In genomic region chr14:57420986-57421385, GRCh38 we compare ENCODE assay signal across 15 cellular contexts. TPM values are rescaled to one million over a fixed set of nuclear protein-coding genes. Genes with fewer than 3 reads are reported as not detected.
DNase-seq lines count a peak whose midpoint lies in the region; ATAC-seq and TF ChIP-seq lines count a peak whose summit lies in the region.
"Had no signal": no experiment of that assay in that cellular context is flagged by ENCODE, and none has a peak within 500 bp of the region (broad histone marks: within the 10 kb centered on the region; RNA-seq: fewer than 3 reads in every experiment).

No MANE protein-coding gene starts in this region.

- TF ChIP-seq CTCF in RWPE2 (IDR thresholded peaks at IDR 0.05; ENCODE audit: poor library complexity, severe bottlenecking) (no peak), choroid plexus epithelial cell (conservative IDR thresholded peaks at IDR 0.05; ENCODE audit: low read depth, low read length) (no peak)

- no peak overlapping the region for H2BK120ac ChIP-seq in trophoblast cell (ENCODE audit: insufficient read depth, low read length, poor library complexity)

- H3K27me3 ChIP-seq in RWPE2 (ENCODE audit: insufficient read depth, poor library complexity, severe bottlenecking) = no peaks in the 10 kb centered on the region
- H3K27me3 ChIP-seq in trophoblast cell (ENCODE audit: insufficient read depth, low read length) = no peaks in the 10 kb centered on the region
- H3K27me3 ChIP-seq: BLaER1 treated with 17β-estradiol and CSF1 and Interleukin-3, amounts not matched to agents 10 nM and 100 nM had no signal

- no peak overlapping the region for H2AK5ac ChIP-seq in trophoblast cell (ENCODE audit: low read length)

- H3K79me1 ChIP-seq in trophoblast cell (ENCODE audit: low read length) = no peaks in the 10 kb centered on the region

- no peak overlapping the region for H3K9ac ChIP-seq in trophoblast cell (ENCODE audit: low read length)
- H3K9ac ChIP-seq: BLaER1 treated with 17β-estradiol and CSF1 and Interleukin-3, amounts not matched to agents 10 nM and 100 nM had no signal

- no peak overlapping the region for H3K4me2 ChIP-seq in trophoblast cell (ENCODE audit: low read length)
- H3K4me2 ChIP-seq: BLaER1 treated with 17β-estradiol and CSF1 and Interleukin-3, amounts not matched to agents 10 nM and 100 nM had no signal

- no peak overlapping the region for H3K4ac ChIP-seq in trophoblast cell (ENCODE audit: low read depth, low read length)

- H3K27ac ChIP-seq in RWPE2 (ENCODE audit: poor library complexity, severe bottlenecking) (no peak overlapping the region), trophoblast cell (ENCODE audit: low read depth, low read length) (no peak overlapping the region)
- H3K27ac ChIP-seq: BLaER1 treated with 17β-estradiol and CSF1 and Interleukin-3, amounts not matched to agents 10 nM and 100 nM had no signal

- H3K4me1 ChIP-seq in RWPE2 (ENCODE audit: insufficient read depth, poor library complexity, severe bottlenecking) (no peaks in the 10 kb centered on the region), trophoblast cell (ENCODE audit: control insufficient read depth in 1 of 2, insufficient read depth in 2 of 2, low read length in 2 of 2) (peaks cover 0 to 4% of the 10 kb centered on the region in 2 experiments)
- H3K4me1 ChIP-seq: BLaER1 treated with 17β-estradiol and CSF1 and Interleukin-3, amounts not matched to agents 10 nM and 100 nM had no signal

- H3K14ac ChIP-seq in trophoblast cell (ENCODE audit: low read length) = no peak overlapping the region

- H3K4me3 ChIP-seq in RWPE2 (ENCODE audit: severe bottlenecking) (no peak overlapping the region), choroid plexus epithelial cell (ENCODE audit: low read depth, low read length) (no peak overlapping the region), trophoblast cell (ENCODE audit: low read depth, low read length) (no peak overlapping the region)
- H3K4me3 ChIP-seq: BLaER1 treated with 17β-estradiol and CSF1 and Interleukin-3, amounts not matched to agents 10 nM and 100 nM; GM12878 had no signal

- H2BK5ac ChIP-seq in trophoblast cell (ENCODE audit: low read depth, low read length, poor library complexity) = no peak overlapping the region

- H3K79me2 ChIP-seq in trophoblast cell (ENCODE audit: control insufficient read depth, insufficient read depth, low read length, poor library complexity) = no peaks in the 10 kb centered on the region

- peak; percentile 46; the same call in 1 of the 3 replicates for ATAC-seq in RWPE2 (ENCODE audit: low read depth)
- ATAC-seq in GM18511 (IDR thresholded peaks at IDR 0.05; ENCODE audit: unreplicated experiment) = no peak
- ATAC-seq: GM12878, HepG2 had no signal

- H4K8ac ChIP-seq in trophoblast cell (ENCODE audit: low read depth, low read length) = no peak overlapping the region

- WGBS in trophoblast cell (ENCODE audit: extremely low coverage, insufficient coverage, insufficient read length) = no CpG with 5 or more reads among the region's 3 CpGs

- no peak overlapping the region for H3K23ac ChIP-seq in trophoblast cell (ENCODE audit: low read length)

- H3K18ac ChIP-seq in trophoblast cell (ENCODE audit: low read length) = no peak overlapping the region

- H4K91ac ChIP-seq in trophoblast cell (ENCODE audit: low read depth, low read length) = no peak overlapping the region

- DNase-seq in Daoy (ENCODE audit: low read depth) = peak; percentile 9
- DNase-seq in RWPE2 (ENCODE audit: low spot score) = no peak
- peak; percentile 10 for DNase-seq in choroid plexus epithelial cell (ENCODE audit: low read depth)
- DNase-seq in trophoblast cell = peak; percentile 8 to 80
- no peak for DNase-seq in NCI-H187 treated with DMSO at 0.1 percent for 48 hours (lab: John Stamatoyannopoulos, UW)
- no peak for DNase-seq in SW480 (ENCODE audit: low spot score)
- no peak for DNase-seq in stimulated activated naive CD4-positive, alpha-beta T cell treated with Interleukin-2 at 50 U/mL for 16 hours (lab: John Stamatoyannopoulos, UW)
- DNase-seq: 8988T; CD4-positive, CD25-positive, alpha-beta regulatory T cell; GOT3; H9 had no signal

- H3K9me3 ChIP-seq in RWPE2 (ENCODE audit: severe bottlenecking) (no peaks in the 10 kb centered on the region), trophoblast cell (ENCODE audit: insufficient read depth, low read depth, low read length) (no peaks in the 10 kb centered on the region)
- H3K9me3 ChIP-seq: BLaER1 treated with 17β-estradiol and CSF1 and Interleukin-3, amounts not matched to agents 10 nM and 100 nM had no signal

- H4K12ac ChIP-seq in trophoblast cell (ENCODE audit: low read depth, low read length) = no peak overlapping the region

- H3K36me3 ChIP-seq in RWPE2 (ENCODE audit: low read depth) = no peaks in the 10 kb centered on the region
- no peaks in the 10 kb centered on the region for H3K36me3 ChIP-seq in trophoblast cell (ENCODE audit: control insufficient read depth in 1 of 2, insufficient read depth in 2 of 2, low read length in 2 of 2)
- H3K36me3 ChIP-seq: BLaER1 treated with 17β-estradiol and CSF1 and Interleukin-3, amounts not matched to agents 10 nM and 100 nM had no signal

- no peak overlapping the region for H2AFZ ChIP-seq in trophoblast cell (ENCODE audit: insufficient read depth, low read length, poor library complexity)

- no peak overlapping the region for H2BK12ac ChIP-seq in trophoblast cell (ENCODE audit: low read length)

RNA-seq across cellular contexts. Expression of gene NAA30, which starts 30.6 kb away (rescaled TPM):
- 24.5 and 27.4 TPM in 2 replicates for total RNA-seq in Daoy (2014; rRNA removed; shearing (Covaris generic))
- polyA plus RNA-seq in trophoblast cell (2013) = 34.4 and 35.1 TPM in 2 replicates

Comparison
In these comparisons a context has a peak if more than half of its experiments do, and no peak if none do; other contexts are left out.
1. DNase-seq: peak in Daoy (single experiment), choroid plexus epithelial cell (single experiment) and trophoblast cell (2 of 2); none in RWPE2 (single experiment), NCI-H187 treated with DMSO at 0.1 percent for 48 hours (single experiment), SW480 (single experiment) and stimulated activated naive CD4-positive, alpha-beta T cell treated with Interleukin-2 at 50 U/mL for 16 hours (single experiment).